8 cellular contexts compared by ENCODE assay signal in the genomic region with DNA sequence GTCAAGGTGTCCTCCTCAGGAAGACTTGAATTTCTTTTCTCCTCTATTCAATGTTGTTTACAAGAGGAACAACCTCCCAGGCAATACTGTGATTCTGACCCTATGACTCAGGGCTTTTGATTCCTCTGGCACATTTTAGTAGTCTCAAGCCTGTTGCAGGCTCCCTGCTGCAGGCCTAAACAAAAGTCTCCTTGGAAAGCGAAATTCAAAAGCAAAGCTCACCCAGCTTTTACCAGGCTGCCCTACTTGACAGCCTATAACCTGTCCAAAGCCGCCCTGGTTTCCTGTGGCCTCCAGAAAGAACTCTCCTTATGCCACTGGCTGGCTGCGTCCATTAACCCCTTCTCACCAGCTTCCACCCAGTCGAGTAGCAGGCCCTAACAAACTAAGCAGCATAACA. TPM values are rescaled to one million over a fixed set of nuclear protein-coding genes. Genes with fewer than 3 reads are reported as not detected.
DNase-seq lines count a peak whose midpoint lies in the region; ATAC-seq and TF ChIP-seq lines count a peak whose summit lies in the region.

No MANE protein-coding gene starts in this region.

- no CpG with 5 or more reads among the region's 4 CpGs for WGBS in mesendoderm (ENCODE audit: extremely low coverage, insufficient coverage, low lambda C conversion rate)

- no peak overlapping the region for H4K8ac ChIP-seq in mesendoderm (ENCODE audit: low read depth, low read length)

- no peaks in the 10 kb centered on the region for H3K9me2 ChIP-seq in Loucy (replicated peaks; ENCODE audit: low read depth, low read length)

- H3K4me2 ChIP-seq in Loucy (ENCODE audit: low read depth, low read length, poor library complexity, severe bottlenecking) (peak overlapping the region; percentile 41), mesendoderm (ENCODE audit: low read length) (no peak overlapping the region)

- H3F3A ChIP-seq in Loucy (ENCODE audit: low read depth) = no peaks in the 10 kb centered on the region

- H3K4me1 ChIP-seq in Loucy (ENCODE audit: insufficient read depth, low read length, poor library complexity, severe bottlenecking) (peaks cover 58% of the 10 kb centered on the region), duodenal mucosa (ENCODE audit: control insufficient read depth in 1 of 2, insufficient read depth in 2 of 2, low read length in 2 of 2) (peaks cover 9 to 26% of the 10 kb centered on the region in 2 donors), mesendoderm (ENCODE audit: control insufficient read depth, low read depth, low read length) (peaks cover 23% of the 10 kb centered on the region)

- no peak for ATAC-seq in HG02610 (IDR thresholded peaks at IDR 0.05; ENCODE audit: unreplicated experiment)
- no peak for ATAC-seq in GM18519 (IDR thresholded peaks at IDR 0.05; ENCODE audit: low FRiP score, unreplicated experiment)

- H2BK15ac ChIP-seq in mesendoderm (replicated peaks; ENCODE audit: low read depth) = no peak overlapping the region

- H3K36me3 ChIP-seq in Loucy (ENCODE audit: insufficient read depth, low read length) (no peaks in the 10 kb centered on the region), duodenal mucosa (ENCODE audit: control insufficient read depth in 1 of 2, insufficient read depth in 2 of 2, low read length in 2 of 2) (no peaks in the 10 kb centered on the region), mesendoderm (ENCODE audit: control insufficient read depth, insufficient read depth, low read length) (no peaks in the 10 kb centered on the region)

- H3K18ac ChIP-seq in mesendoderm (ENCODE audit: low read length) = peak overlapping the region; percentile 68

- H2AFZ ChIP-seq in Loucy (ENCODE audit: low read length) = no peak overlapping the region

- peak overlapping the region; percentile 5 for H3K4me3 ChIP-seq in Loucy (ENCODE audit: low read length, poor library complexity, severe bottlenecking)
- no peak overlapping the region for H3K4me3 ChIP-seq in duodenal mucosa (ENCODE audit: low read depth in 1 of 2, low read length in 2 of 2)
- H3K4me3 ChIP-seq in mesendoderm (ENCODE audit: low read length) = no peak overlapping the region

- H2AK5ac ChIP-seq in mesendoderm (ENCODE audit: low read length) = no peak overlapping the region

- DNase-seq in A172 (ENCODE audit: low spot score) = peak; percentile 70
- peak; percentile 84 for DNase-seq in mesendoderm
- no peak for DNase-seq in activated CD4-positive, alpha-beta T cell treated with anti-CD3 and anti-CD28 coated beads, Interleukin-2, amount 50 U/mL, for 48 hours
- DNase-seq in NCI-H1092 (lab: John Stamatoyannopoulos, UW) = no peak

- peak overlapping the region; percentile 34 for H3K9ac ChIP-seq in Loucy (ENCODE audit: low read depth, low read length, poor library complexity, severe bottlenecking)
- H3K9ac ChIP-seq in duodenal mucosa (ENCODE audit: low read depth in 1 of 2, low read length in 2 of 2) = no peak overlapping the region
- peak overlapping the region; percentile 51 for H3K9ac ChIP-seq in mesendoderm (ENCODE audit: low read length)

- peak overlapping the region; percentile 34 for H3K23ac ChIP-seq in mesendoderm (ENCODE audit: low read length)

- H3K27ac ChIP-seq in duodenal mucosa (ENCODE audit: low read depth, low read length) (peak overlapping the region; percentile 37), mesendoderm (ENCODE audit: low read depth, low read length) (peak overlapping the region; percentile 92)

- peak overlapping the region; percentile 66 for H3K56ac ChIP-seq in mesendoderm (ENCODE audit: low read length)

- H3K79me2 ChIP-seq in Loucy (ENCODE audit: insufficient read depth, low read length) (no peaks in the 10 kb centered on the region), mesendoderm (ENCODE audit: control insufficient read depth, insufficient read depth, low read length) (peaks cover 35% of the 10 kb centered on the region)

- H3K27me3 ChIP-seq in Loucy (ENCODE audit: insufficient read depth, low read length, poor library complexity, severe bottlenecking) (no peaks in the 10 kb centered on the region), duodenal mucosa (ENCODE audit: control insufficient read depth in 1 of 2, insufficient read depth in 2 of 2, low read length in 2 of 2) (no peaks in the 10 kb centered on the region), mesendoderm (ENCODE audit: insufficient read depth, low read length, poor library complexity) (no peaks in the 10 kb centered on the region)

- H3K9me3 ChIP-seq in Loucy (ENCODE audit: insufficient read depth, low read depth, low read length) = no peaks in the 10 kb centered on the region
- no peaks in the 10 kb centered on the region for H3K9me3 ChIP-seq in duodenal mucosa (ENCODE audit: control insufficient read depth in 1 of 2, low read length in 2 of 2)

- no peaks in the 10 kb centered on the region for H4K20me1 ChIP-seq in Loucy (ENCODE audit: insufficient read depth, low read length, poor library complexity, severe bottlenecking)

- no peak overlapping the region for H4K5ac ChIP-seq in mesendoderm (ENCODE audit: low read length)

- H2BK120ac ChIP-seq in mesendoderm (ENCODE audit: low read depth, low read length) = peak overlapping the region; percentile 56

- no peak for TF ChIP-seq CTCF in Loucy (conservative IDR thresholded peaks at IDR 0.05; ENCODE audit: low read length)

- H3K79me1 ChIP-seq in mesendoderm (ENCODE audit: low read length) = peaks cover 11% of the 10 kb centered on the region

- peak overlapping the region; percentile 78 for H2BK5ac ChIP-seq in mesendoderm (ENCODE audit: low read length)

- H3K4ac ChIP-seq in mesendoderm (ENCODE audit: low read depth, low read length) = peak overlapping the region; percentile 59

RNA-seq across cellular contexts. Expression of a gene that starts 11.6 kb away (rescaled TPM):
- 12.3 and 12.4 TPM in 2 replicates for total RNA-seq in A172 (2014; rRNA removed; shearing (Covaris generic))
- 8.6 TPM for polyA plus RNA-seq in mesendoderm (2013, experiment 1 of 2)
- polyA plus RNA-seq in mesendoderm (2013, experiment 2 of 2) = 8.7 TPM

RNA-seq across cellular contexts. Expression of a gene that starts 11.9 kb away (rescaled TPM):
- total RNA-seq in A172 (2014; rRNA removed; shearing (Covaris generic)) = 82.6 and 104 TPM in 2 replicates
- polyA plus RNA-seq in mesendoderm (2013, experiment 1 of 2) = 45.3 TPM
- 45.4 TPM for polyA plus RNA-seq in mesendoderm (2013, experiment 2 of 2)

Comparison
In these comparisons a context has a peak if more than half of its experiments do, and no peak if none do; other contexts are left out.
1. DNase-seq: peak in A172 (single experiment) and mesendoderm (single experiment); none in activated CD4-positive, alpha-beta T cell treated with anti-CD3 and anti-CD28 coated beads, Interleukin-2, amount 50 U/mL, for 48 hours (0 of 2) and NCI-H1092 (single experiment).
2. H3K9ac ChIP-seq: peak in Loucy (single experiment) and mesendoderm (single experiment); none in duodenal mucosa (0 of 2).